Comparison of ENCODE assay signal across 18 cellular contexts in genomic region chr15:98909968-98910885, GRCh38.
"Had no signal": no experiment of that assay in that cellular context is flagged by ENCODE, and none has a peak within 500 bp of the region (broad histone marks: within the 10 kb centered on the region; RNA-seq: fewer than 3 reads in every experiment).

No MANE protein-coding gene starts in this region.

- H3K4me3 ChIP-seq: mucosa of descending colon, prostate gland, suprapubic skin had no signal

- H3K9me3 ChIP-seq: mucosa of descending colon, prostate gland, suprapubic skin had no signal

- H3K36me3 Mint-ChIP-seq: activated CD8-positive, alpha-beta memory T cell treated with anti-CD3 and anti-CD28 coated beads, Interleukin-2, amount 10 ng/mL, durations not matched to agents 7 days and 5 days had no signal

- DNase-seq: activated CD4-positive, alpha-beta T cell treated with anti-CD3 and anti-CD28 coated beads, Interleukin-2, amount 50 U/mL, for 48 hours; activated CD8-positive, alpha-beta memory T cell treated with anti-CD3 and anti-CD28 coated beads, Interleukin-2, amount 10 ng/mL, durations not matched to agents 7 days and 5 days; activated gamma-delta T cell; activated T-cell treated with anti-CD3 and anti-CD28 coated beads, Interleukin-2, amount 50 U/mL, for 24 hours; central memory CD4-positive, alpha-beta T cell; effector memory CD8-positive, alpha-beta T cell; erythroblast; hypothalamus; kidney glomerular epithelial cell; mucosa of descending colon; naive thymus-derived CD8-positive, alpha-beta T cell; stimulated activated CD4-positive, alpha-beta T cell treated with anti-CD3 and anti-CD28 coated beads, Interleukin-4, amount 100 ng/mL, for 1 hour; stimulated activated CD8-positive, alpha-beta memory T cell treated with anti-CD3 and anti-CD28 coated beads, Interleukin-4, amount 100 ng/mL, for 48 hours; stimulated activated naive CD8-positive, alpha-beta T cell treated with anti-CD3 and anti-CD28 coated beads, Interleukin-15, Interleukin-2, amounts not matched to agents 100 U/mL and 50 U/mL, for 24 hours had no signal

- ATAC-seq: activated CD4-positive, CD25-positive, alpha-beta regulatory T cell treated with anti-CD3 and anti-CD28 coated beads, Interleukin-2, amount 50 U/mL, for 24 hours; activated CD8-positive, alpha-beta memory T cell treated with anti-CD3 and anti-CD28 coated beads, Interleukin-2, amount 10 ng/mL, durations not matched to agents 7 days and 5 days; effector memory CD8-positive, alpha-beta T cell; mucosa of descending colon; naive thymus-derived CD8-positive, alpha-beta T cell; stimulated activated naive CD8-positive, alpha-beta T cell treated with anti-CD3 and anti-CD28 coated beads, Interleukin-15, Interleukin-2, amounts not matched to agents 100 U/mL and 50 U/mL, for 24 hours had no signal

- H3K9me3 Mint-ChIP-seq: activated T-cell treated with anti-CD3 and anti-CD28 coated beads, Interleukin-2, amount 50 U/mL, for 24 hours; dendritic cell treated with granulocyte-macrophage colony-stimulating factor and Interleukin-4, amounts not matched to agents 40 ng/mL and 50 ng/mL, for 4 days; effector memory CD8-positive, alpha-beta T cell; naive thymus-derived CD8-positive, alpha-beta T cell had no signal

- H3K27ac Mint-ChIP-seq: activated CD8-positive, alpha-beta memory T cell treated with anti-CD3 and anti-CD28 coated beads, Interleukin-2, amount 10 ng/mL, durations not matched to agents 7 days and 5 days; activated T-cell treated with anti-CD3 and anti-CD28 coated beads, Interleukin-2, amount 50 U/mL, for 24 hours; dendritic cell treated with granulocyte-macrophage colony-stimulating factor and Interleukin-4, amounts not matched to agents 40 ng/mL and 50 ng/mL, for 4 days; effector memory CD8-positive, alpha-beta T cell; naive thymus-derived CD8-positive, alpha-beta T cell had no signal

- H3K4me3 Mint-ChIP-seq: activated CD8-positive, alpha-beta memory T cell treated with anti-CD3 and anti-CD28 coated beads, Interleukin-2, amount 10 ng/mL, durations not matched to agents 7 days and 5 days; activated T-cell treated with anti-CD3 and anti-CD28 coated beads, Interleukin-2, amount 50 U/mL, for 24 hours; dendritic cell treated with granulocyte-macrophage colony-stimulating factor and Interleukin-4, amounts not matched to agents 40 ng/mL and 50 ng/mL, for 4 days; effector memory CD8-positive, alpha-beta T cell; naive thymus-derived CD8-positive, alpha-beta T cell had no signal

- H3K27me3 ChIP-seq: suprapubic skin had no signal

- H3K27me3 Mint-ChIP-seq: activated CD8-positive, alpha-beta memory T cell treated with anti-CD3 and anti-CD28 coated beads, Interleukin-2, amount 10 ng/mL, durations not matched to agents 7 days and 5 days; activated T-cell treated with anti-CD3 and anti-CD28 coated beads, Interleukin-2, amount 50 U/mL, for 24 hours; dendritic cell treated with granulocyte-macrophage colony-stimulating factor and Interleukin-4, amounts not matched to agents 40 ng/mL and 50 ng/mL, for 4 days; naive thymus-derived CD8-positive, alpha-beta T cell had no signal

- H3K27ac ChIP-seq: prostate gland, suprapubic skin had no signal
